ENCODE assay signal across 8 cellular contexts in the genomic region with DNA sequence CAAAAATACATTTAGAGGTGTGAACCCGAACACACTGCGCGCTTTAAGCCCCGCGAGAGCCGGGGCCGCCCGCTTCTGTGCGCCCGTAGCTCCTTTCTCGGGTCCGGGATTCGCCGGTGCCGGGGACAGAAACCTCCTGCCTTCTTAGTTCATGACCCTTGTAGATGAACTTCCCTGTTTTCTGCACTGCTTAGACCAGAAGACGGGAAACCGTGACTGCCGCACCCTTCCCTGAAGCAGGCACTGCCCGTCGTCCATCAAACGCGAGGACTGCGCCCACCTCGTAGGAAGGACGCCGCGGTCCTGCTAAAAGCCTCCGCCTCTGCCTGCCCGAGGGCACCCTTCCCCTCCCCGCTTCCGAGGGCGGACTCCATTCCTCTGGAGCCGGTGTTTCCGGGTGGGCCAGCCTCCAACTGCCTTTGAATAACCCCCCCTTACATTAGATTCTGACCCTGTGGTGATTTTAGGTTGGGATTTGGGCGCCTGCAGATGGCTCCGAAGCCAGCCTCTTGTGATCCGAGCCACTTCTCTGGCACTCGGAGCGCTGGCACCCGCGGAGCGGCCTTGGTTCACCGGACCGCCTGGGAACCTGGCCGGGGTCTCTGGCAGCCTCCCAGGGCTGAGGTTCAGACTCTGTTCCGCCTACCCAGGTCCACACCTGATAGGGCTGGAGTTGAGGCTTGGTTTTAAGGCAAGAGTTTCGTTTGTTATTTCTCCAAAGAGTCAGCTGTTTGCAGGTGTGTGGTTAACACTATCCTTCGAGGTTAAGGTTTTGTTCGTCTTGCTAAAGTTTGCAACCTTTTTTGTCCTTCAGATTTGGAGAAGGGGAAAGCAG. TPM values are rescaled to one million over a fixed set of nuclear protein-coding genes. Genes with fewer than 3 reads are reported as not detected.
DNase-seq lines count a peak whose midpoint lies in the region; ATAC-seq and TF ChIP-seq lines count a peak whose summit lies in the region.

No MANE protein-coding gene starts in this region.

- peak overlapping the region; percentile 62 for H3K4me3 ChIP-seq in fibroblast of villous mesenchyme (ENCODE audit: low read depth, low read length)

- peaks cover 4% of the 10 kb centered on the region for H3K9me3 Mint-ChIP-seq in nephron progenitor cell

- H3K4me1 Mint-ChIP-seq in nephron progenitor cell, result peaks cover 49% of the 10 kb centered on the region

- TF ChIP-seq CTCF in fibroblast of villous mesenchyme (IDR thresholded peaks at IDR 0.05; ENCODE audit: insufficient read depth, low read depth, low read length) (no peak), nephron progenitor cell (IDR thresholded peaks at IDR 0.05) (no peak)

- ATAC-seq in GM18520 (IDR thresholded peaks at IDR 0.05; ENCODE audit: unreplicated experiment), result peak; percentile 5

- DNase-seq in KG1 (lab: John Stamatoyannopoulos, UW), result peak; percentile 76
- DNase-seq in activated CD8-positive, alpha-beta memory T cell treated with anti-CD3 and anti-CD28 coated beads, Interleukin-2, amount 50 U/mL, for 48 hours, result peak; percentile 71
- no peak for DNase-seq in fibroblast of villous mesenchyme (ENCODE audit: low read depth)
- DNase-seq in nephron progenitor cell, result peak; percentile 31
- DNase-seq in NCI-H526 treated with DMSO at 0.1 percent for 48 hours (lab: John Stamatoyannopoulos, UW), result no peak
- DNase-seq in NCI-H1930 (lab: John Stamatoyannopoulos, UW), result no peak
- DNase-seq in iPS-NIHi11 (ENCODE audit: low spot score), result no peak

- peaks cover 59% of the 10 kb centered on the region for H3K27me3 Mint-ChIP-seq in nephron progenitor cell (ENCODE audit: low read depth, poor library complexity)

- H3K36me3 Mint-ChIP-seq in nephron progenitor cell (ENCODE audit: low read depth), result peaks cover 7% of the 10 kb centered on the region

- no peak overlapping the region for H3K27ac Mint-ChIP-seq in nephron progenitor cell

- peak overlapping the region; percentile 83 for H3K4me3 Mint-ChIP-seq in nephron progenitor cell

RNA-seq across cellular contexts. Expression of a gene that starts 1.2 kb away (rescaled TPM):
- total RNA-seq in fibroblast of villous mesenchyme, result 201 and 245 TPM in 2 replicates

RNA-seq across cellular contexts. Expression of a gene that starts 46.0 kb away (rescaled TPM):
- total RNA-seq in fibroblast of villous mesenchyme, result under 0.01 and 0.43 TPM in 2 replicates

RNA-seq across cellular contexts. Expression of a gene that starts 56.9 kb away (rescaled TPM):
- 81.5 and 102 TPM in 2 replicates for total RNA-seq in fibroblast of villous mesenchyme

Comparison
In these comparisons a context has a peak if more than half of its experiments do, and no peak if none do; other contexts are left out.
1. DNase-seq: peak in KG1 (single experiment), activated CD8-positive, alpha-beta memory T cell treated with anti-CD3 and anti-CD28 coated beads, Interleukin-2, amount 50 U/mL, for 48 hours (single experiment) and nephron progenitor cell (single experiment); none in fibroblast of villous mesenchyme (single experiment), NCI-H526 treated with DMSO at 0.1 percent for 48 hours (single experiment), NCI-H1930 (0 of 2) and iPS-NIHi11 (single experiment).